In the genomic region with DNA sequence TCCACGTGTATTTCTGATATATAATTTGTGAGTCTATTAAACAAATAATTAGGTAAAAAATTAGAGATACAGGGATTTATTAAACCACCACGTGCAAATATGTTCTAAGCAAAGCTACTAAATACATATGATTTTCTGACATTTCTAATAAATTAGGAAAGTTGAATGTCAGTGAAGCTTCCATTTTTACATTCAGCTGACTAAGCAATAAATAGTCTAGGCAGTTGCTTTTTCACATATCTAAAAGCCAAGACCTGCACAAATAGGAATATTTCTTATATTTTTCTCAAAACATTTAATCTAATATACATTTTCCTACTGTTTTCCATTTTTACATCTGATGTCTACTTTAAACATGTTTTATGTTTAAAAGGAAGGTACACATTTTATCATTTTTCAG, we compare ENCODE assay signal across 25 cellular contexts.
"Had no signal": no experiment of that assay in that cellular context is flagged by ENCODE, and none has a peak within 500 bp of the region (broad histone marks: within the 10 kb centered on the region; RNA-seq: fewer than 3 reads in every experiment).

No MANE protein-coding gene starts in this region.

- H3K4me1 ChIP-seq: colonic mucosa, esophagus squamous epithelium, heart right ventricle, left lung, lower lobe of right lung had no signal

- DNase-seq: colonic mucosa; cortex of kidney; effector CD8-positive, alpha-beta T cell; effector memory CD8-positive, alpha-beta T cell; endodermal cell; erythroblast; esophagus squamous epithelium; foreskin fibroblast; foreskin melanocyte; gastrocnemius medialis; glutamatergic neuron; head of caudate nucleus; heart right ventricle; hippocampal formation; left cardiac atrium; left lung; left ventricle myocardium superior; lower lobe of right lung; mesenchymal stem cell; mucosa of descending colon; naive B cell had no signal

- H3K9me3 ChIP-seq: colonic mucosa, esophagus squamous epithelium, gastrocnemius medialis, heart right ventricle, left lung, lower lobe of right lung, mucosa of descending colon had no signal

- ATAC-seq: effector memory CD8-positive, alpha-beta T cell; esophagus mucosa; gastrocnemius medialis; heart right ventricle; left cardiac atrium; left lung; left ventricle myocardium superior; lower lobe of right lung; mucosa of descending colon had no signal

- H3K27ac ChIP-seq: colonic mucosa, epithelial cell of prostate, esophagus squamous epithelium, gastrocnemius medialis, heart right ventricle, left lung, lower lobe of right lung had no signal

- FAIRE-seq: endometrium, keratinocyte had no signal

- H3K4me3 ChIP-seq: colonic mucosa, esophagus squamous epithelium, gastrocnemius medialis, heart right ventricle, left lung, lower lobe of right lung, mucosa of descending colon had no signal

- H3K36me3 ChIP-seq: colonic mucosa, esophagus squamous epithelium, gastrocnemius medialis, heart right ventricle, left lung, lower lobe of right lung had no signal

- H3K27me3 ChIP-seq: colonic mucosa, esophagus squamous epithelium, gastrocnemius medialis, heart right ventricle, left lung had no signal
